Comparison of ENCODE assay signal across 8 cellular contexts in genomic region chr11:102268083-102268984, GRCh38. TPM values are rescaled to one million over a fixed set of nuclear protein-coding genes. Genes with fewer than 3 reads are reported as not detected.
DNase-seq lines count a peak whose midpoint lies in the region; ATAC-seq and TF ChIP-seq lines count a peak whose summit lies in the region.

No MANE protein-coding gene starts in this region.

- H3K4me1 Mint-ChIP-seq in activated CD4-positive, alpha-beta T cell treated with anti-CD3 and anti-CD28 coated beads, Interleukin-2, amount 10 ng/mL, durations not matched to agents 24 days and 14 days: peaks cover 25% of the 10 kb centered on the region

- DNase-seq in NCI-H2107 (lab: John Stamatoyannopoulos, UW) (peak; percentile 83), dorsolateral prefrontal cortex (peak in 5 of 10 donors; percentile 34 to 54 (median 43)), lung microvascular endothelial cell (ENCODE audit: low read depth in 2 of 2) (peak; percentile 58 to 79), OCI-M2 (lab: John Stamatoyannopoulos, UW; ENCODE audit: unreplicated experiment) (no peak)
- peak; percentile 88 for DNase-seq in activated CD4-positive, alpha-beta T cell treated with anti-CD3 and anti-CD28 coated beads, Interleukin-2, amount 10 ng/mL, durations not matched to agents 24 days and 14 days
- DNase-seq in stimulated activated CD8-positive, alpha-beta memory T cell treated with anti-CD3 and anti-CD28 coated beads, Interleukin-15, amount 100 ng/mL, for 4 hours (ENCODE audit: low read depth in 2 of 2): peak; percentile 41 to 51

- H3K27me3 Mint-ChIP-seq in activated CD4-positive, alpha-beta T cell treated with anti-CD3 and anti-CD28 coated beads, Interleukin-2, amount 10 ng/mL, durations not matched to agents 24 days and 14 days: peaks cover 48% of the 10 kb centered on the region

- intact Hi-C loops in activated CD4-positive, alpha-beta T cell treated with anti-CD3 and anti-CD28 coated beads, Interleukin-2, amount 10 ng/mL, durations not matched to agents 24 days and 14 days (cut with micrococcal nuclease): loop anchor here (10.0 kb wide), 1 partner anchor 154 kb away; the partner anchor contains the start of gene YAP1
- intact Hi-C loops in dorsolateral prefrontal cortex (cut with DNase I): no loop called here

- H3K27me3 ChIP-seq in dorsolateral prefrontal cortex: peaks cover 0 to 10% (median 0%) of the 10 kb centered on the region in 45 donors

- ATAC-seq in GM18519 (IDR thresholded peaks at IDR 0.05; ENCODE audit: low FRiP score, unreplicated experiment): peak; percentile 83
- ATAC-seq in HG03039 (IDR thresholded peaks at IDR 0.05; ENCODE audit: unreplicated experiment): peak; percentile 98

- peak overlapping the region; percentile 15 to 69 (median 48) for H3K4me3 ChIP-seq in dorsolateral prefrontal cortex

- peak in 32 of 56 donors; percentile 13 to 52 (median 31) for TF ChIP-seq CTCF in dorsolateral prefrontal cortex (IDR thresholded peaks at IDR 0.05 in 54 of 56, conservative IDR thresholded peaks at IDR 0.05 in 2 of 56; ENCODE audit: low read depth in 1 of 56, partially characterized antibody in 56 of 56)

- peak overlapping the region; percentile 78 for H3K4me3 Mint-ChIP-seq in activated CD4-positive, alpha-beta T cell treated with anti-CD3 and anti-CD28 coated beads, Interleukin-2, amount 10 ng/mL, durations not matched to agents 24 days and 14 days

- H3K27ac Mint-ChIP-seq in activated CD4-positive, alpha-beta T cell treated with anti-CD3 and anti-CD28 coated beads, Interleukin-2, amount 10 ng/mL, durations not matched to agents 24 days and 14 days: no peak overlapping the region

- H3K27ac ChIP-seq in dorsolateral prefrontal cortex: no peak overlapping the region

- no peaks in the 10 kb centered on the region for H3K36me3 Mint-ChIP-seq in activated CD4-positive, alpha-beta T cell treated with anti-CD3 and anti-CD28 coated beads, Interleukin-2, amount 10 ng/mL, durations not matched to agents 24 days and 14 days (ENCODE audit: low read depth)

- H3K9me3 Mint-ChIP-seq in activated CD4-positive, alpha-beta T cell treated with anti-CD3 and anti-CD28 coated beads, Interleukin-2, amount 10 ng/mL, durations not matched to agents 24 days and 14 days: no peaks in the 10 kb centered on the region

RNA-seq across cellular contexts. Expression of gene BIRC3, which starts 49.0 kb away (rescaled TPM):
- total RNA-seq in activated CD4-positive, alpha-beta T cell treated with anti-CD3 and anti-CD28 coated beads, Interleukin-2, amount 10 ng/mL, durations not matched to agents 24 days and 14 days: 100 and 102 TPM in 2 replicates
- total RNA-seq in dorsolateral prefrontal cortex (1 to 10 TPM; 1.5 to 9.7 (median 3.6) TPM), lung microvascular endothelial cell (1.5 and 3.0 TPM in 2 replicates)
